In the genomic region with DNA sequence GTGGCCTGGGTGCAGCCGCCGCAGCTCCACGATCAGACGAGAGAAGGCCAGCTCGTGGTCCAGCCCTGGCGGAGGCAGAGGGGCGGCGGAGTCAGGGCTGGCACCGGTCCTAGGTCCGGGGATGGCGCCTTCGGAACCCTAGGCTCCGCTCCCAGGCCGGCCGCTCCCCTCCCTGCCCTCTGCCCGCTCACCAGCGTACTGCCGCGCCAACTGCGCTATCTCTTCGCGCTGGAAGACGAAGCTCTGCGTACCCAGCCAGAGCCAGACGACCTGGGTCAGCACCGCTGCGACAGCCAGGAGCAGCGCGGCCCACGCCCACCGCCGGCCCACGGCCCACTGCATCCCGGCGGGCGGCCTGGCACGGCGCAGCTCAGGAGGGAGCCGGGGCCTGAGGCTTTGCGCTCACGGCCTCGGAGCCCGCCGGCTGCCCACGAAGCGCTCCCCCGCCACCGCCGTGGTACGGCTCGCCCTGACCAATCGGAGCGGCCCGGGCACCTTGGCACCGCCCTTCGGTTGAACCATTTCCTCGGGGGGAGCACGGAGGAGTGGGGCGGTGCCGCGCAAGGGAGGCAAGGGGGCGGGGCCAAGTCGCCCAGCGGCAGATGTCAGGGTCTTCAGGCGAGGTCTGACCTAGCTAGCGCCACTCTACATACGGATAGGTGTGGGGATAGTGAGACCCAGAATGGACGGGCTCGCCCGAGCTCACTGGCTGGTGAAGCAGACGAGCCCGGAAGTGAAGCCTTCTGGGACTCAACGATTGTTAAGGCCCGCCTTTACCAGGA, we compare ENCODE assay signal across 8 cellular contexts. TPM values are rescaled to one million over a fixed set of nuclear protein-coding genes. Genes with fewer than 3 reads are reported as not detected.
DNase-seq lines count a peak whose midpoint lies in the region; ATAC-seq and TF ChIP-seq lines count a peak whose summit lies in the region.

SIGMAR1 (minus strand) TSS at position 432 of the 782 bp plus-strand sequence; CDS start at position 342, 90 bp downstream.

- POLR2A ChIA-PET in A673 (lab: Charles Lee; ENCODE audit: low non-redundant PET): no interaction called here

- in situ Hi-C loops in T47D (cut with HindIII; ENCODE audit: low pct_unique_long_range_greater_than_20kb, low sequenced_read_pairs): no loop called here

- TF ChIP-seq CTCF in A673 (conservative IDR thresholded peaks at IDR 0.05; ENCODE audit: low read depth, low read length) (no peak), VCaP (conservative IDR thresholded peaks at IDR 0.05) (no peak)

- H3K27ac ChIP-seq in A673 (ENCODE audit: low read depth, low read length, poor library complexity, severe bottlenecking) (peak within 1 kb of the TSS; percentile 87), VCaP (peak within 1 kb of the TSS; percentile 92), iPS-18a (ENCODE audit: low read length) (no peak within 1 kb of the TSS)

- peak within 1 kb of the TSS; percentile 76 for H3K9ac ChIP-seq in iPS-18a (ENCODE audit: low read length)
- H3K9ac ChIP-seq in skeletal muscle satellite cell (ENCODE audit: low read depth, low read length): peak within 1 kb of the TSS; percentile 87

- intact Hi-C loops in A673 (cut with micrococcal nuclease; ENCODE audit: unreplicated experiment): no loop called here

- H3K27me3 ChIP-seq in A673 (replicated peaks; ENCODE audit: insufficient read depth, low read depth, low read length, poor library complexity) (no peaks in the 10 kb centered on the region), iPS-18a (ENCODE audit: control insufficient read depth, insufficient read depth, low read length) (peaks cover 4% of the 10 kb centered on the region), skeletal muscle satellite cell (ENCODE audit: control insufficient read depth, insufficient read depth, low read length) (no peaks in the 10 kb centered on the region)

- H3K4me3 ChIP-seq in A673 (ENCODE audit: low read depth, low read length, poor library complexity, severe bottlenecking): peak within 1 kb of the TSS; percentile 76
- H3K4me3 ChIP-seq in iPS-18a (ENCODE audit: low read length): peak within 1 kb of the TSS; percentile 81
- peak within 1 kb of the TSS; percentile 90 for H3K4me3 ChIP-seq in skeletal muscle satellite cell (ENCODE audit: low read length)

- H3K36me3 ChIP-seq in A673 (ENCODE audit: insufficient read depth, low read length, poor library complexity, severe bottlenecking) (peaks cover 14% of the 10 kb centered on the region), iPS-18a (ENCODE audit: control insufficient read depth, low read depth, low read length) (peaks cover 5% of the 10 kb centered on the region), skeletal muscle satellite cell (ENCODE audit: insufficient read depth, low read length) (peaks cover 11% of the 10 kb centered on the region)

- CTCF ChIA-PET in A673 (lab: Charles Lee): interaction anchor here (0.5 kb wide), 1 partner anchor 317 kb away, joined by 6 read pairs; no protein-coding TSS in a partner anchor

- ATAC-seq in GM18868 (IDR thresholded peaks at IDR 0.05; ENCODE audit: unreplicated experiment) (peak; percentile 92), HG03135 (IDR thresholded peaks at IDR 0.05; ENCODE audit: unreplicated experiment) (peak; percentile 86)

- H3K4me1 ChIP-seq in A673 (ENCODE audit: insufficient read depth, low read length, poor library complexity, severe bottlenecking) (peaks cover 6% of the 10 kb centered on the region), iPS-18a (ENCODE audit: control insufficient read depth, low read depth, low read length) (peaks cover 5% of the 10 kb centered on the region), skeletal muscle satellite cell (ENCODE audit: control insufficient read depth, insufficient read depth, low read length) (peaks cover 23% of the 10 kb centered on the region)

- peak within 1 kb of the TSS; percentile 98 for H3K4me2 ChIP-seq in skeletal muscle satellite cell (ENCODE audit: low read length)

- H3K9me3 ChIP-seq in A673 (ENCODE audit: low read depth, low read length, poor library complexity, severe bottlenecking) (no peaks in the 10 kb centered on the region), iPS-18a (ENCODE audit: control insufficient read depth, low read depth, low read length) (no peaks in the 10 kb centered on the region), skeletal muscle satellite cell (replicated peaks; ENCODE audit: low read length) (no peaks in the 10 kb centered on the region)

- no TSS peak for BruUV-seq in A673 (replicated peaks; lab: Mats Ljungman, UMichigan)

- peak; percentile 96 for DNase-seq in A673 (ENCODE audit: low spot score)
- peak; percentile 92 for DNase-seq in NCI-H2196 (lab: John Stamatoyannopoulos, UW; ENCODE audit: unreplicated experiment)
- DNase-seq in T47D (ENCODE audit: low read depth in 1 of 2, low spot score in 1 of 2): peak; percentile 69 to 93

RNA-seq across cellular contexts. Expression of gene SIGMAR1, which starts in this region (rescaled TPM):
- total RNA-seq in A673 (2021): 165 and 172 TPM in 2 replicates
- 127 and 135 TPM in 2 replicates for total RNA-seq in skeletal muscle satellite cell (2012; rRNA removed)
